ENCODE assay signal across 1 cellular context in the genomic region with DNA sequence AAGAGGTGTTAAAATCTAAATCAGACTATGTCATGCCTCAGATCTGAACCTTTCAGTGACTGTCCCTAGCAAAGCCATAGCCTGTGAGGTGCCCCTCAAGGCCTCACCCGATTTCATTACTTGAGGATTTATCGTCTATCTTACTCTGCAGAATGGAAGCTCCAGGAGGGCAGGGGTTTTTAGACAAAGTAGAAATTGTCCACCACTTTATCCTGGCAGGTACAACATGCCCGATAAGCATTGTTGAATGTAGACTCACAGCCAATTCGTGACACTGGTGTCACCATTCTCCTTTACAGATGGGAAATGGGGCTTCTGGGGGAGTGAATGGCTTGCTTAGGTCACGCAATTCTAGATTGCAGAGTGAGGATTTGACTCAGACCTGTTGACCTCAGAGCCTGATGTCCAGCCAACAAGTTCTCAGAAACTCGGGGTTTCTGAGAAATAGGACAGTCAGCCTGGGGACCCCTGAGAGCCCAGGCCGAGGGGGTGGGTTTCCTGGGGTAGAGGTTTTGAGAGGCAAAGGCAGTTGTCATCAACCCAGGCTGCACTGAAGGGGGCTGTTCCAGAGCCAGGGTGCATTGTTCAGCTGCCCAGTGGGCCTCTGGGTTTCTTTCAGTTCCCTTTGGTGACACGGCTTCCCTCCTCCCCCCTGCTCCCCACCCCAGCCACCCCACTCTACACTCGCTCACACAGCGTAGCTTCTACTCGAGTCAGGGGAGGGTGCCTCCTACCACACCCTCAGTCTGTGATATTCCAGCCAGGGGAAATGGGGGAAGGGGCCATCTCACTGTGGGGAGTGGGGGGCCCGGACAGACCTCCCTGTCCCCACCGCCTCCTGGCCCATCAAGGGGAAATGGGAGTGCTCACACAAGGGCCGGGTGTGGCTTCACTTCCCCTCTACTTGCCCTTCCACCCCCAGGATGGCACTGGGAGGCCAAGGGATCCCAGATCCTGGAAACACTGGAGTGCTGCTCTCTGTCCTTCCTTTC.
TF ChIP-seq lines count a peak whose summit lies in the region.

No MANE protein-coding gene starts in this region.

TF ChIP-seq in SK-N-SH, 30 proteins besides CTCF, POLR2A, EP300 and RAD21 (continued from another document):
- TF ChIP-seq, protein P1, sequence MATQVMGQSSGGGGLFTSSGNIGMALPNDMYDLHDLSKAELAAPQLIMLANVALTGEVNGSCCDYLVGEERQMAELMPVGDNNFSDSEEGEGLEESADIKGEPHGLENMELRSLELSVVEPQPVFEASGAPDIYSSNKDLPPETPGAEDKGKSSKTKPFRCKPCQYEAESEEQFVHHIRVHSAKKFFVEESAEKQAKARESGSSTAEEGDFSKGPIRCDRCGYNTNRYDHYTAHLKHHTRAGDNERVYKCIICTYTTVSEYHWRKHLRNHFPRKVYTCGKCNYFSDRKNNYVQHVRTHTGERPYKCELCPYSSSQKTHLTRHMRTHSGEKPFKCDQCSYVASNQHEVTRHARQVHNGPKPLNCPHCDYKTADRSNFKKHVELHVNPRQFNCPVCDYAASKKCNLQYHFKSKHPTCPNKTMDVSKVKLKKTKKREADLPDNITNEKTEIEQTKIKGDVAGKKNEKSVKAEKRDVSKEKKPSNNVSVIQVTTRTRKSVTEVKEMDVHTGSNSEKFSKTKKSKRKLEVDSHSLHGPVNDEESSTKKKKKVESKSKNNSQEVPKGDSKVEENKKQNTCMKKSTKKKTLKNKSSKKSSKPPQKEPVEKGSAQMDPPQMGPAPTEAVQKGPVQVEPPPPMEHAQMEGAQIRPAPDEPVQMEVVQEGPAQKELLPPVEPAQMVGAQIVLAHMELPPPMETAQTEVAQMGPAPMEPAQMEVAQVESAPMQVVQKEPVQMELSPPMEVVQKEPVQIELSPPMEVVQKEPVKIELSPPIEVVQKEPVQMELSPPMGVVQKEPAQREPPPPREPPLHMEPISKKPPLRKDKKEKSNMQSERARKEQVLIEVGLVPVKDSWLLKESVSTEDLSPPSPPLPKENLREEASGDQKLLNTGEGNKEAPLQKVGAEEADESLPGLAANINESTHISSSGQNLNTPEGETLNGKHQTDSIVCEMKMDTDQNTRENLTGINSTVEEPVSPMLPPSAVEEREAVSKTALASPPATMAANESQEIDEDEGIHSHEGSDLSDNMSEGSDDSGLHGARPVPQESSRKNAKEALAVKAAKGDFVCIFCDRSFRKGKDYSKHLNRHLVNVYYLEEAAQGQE (IDR thresholded peaks at IDR 0.05; ENCODE audit: low read depth, low read length) = no peak
- no peak for TF ChIP-seq EZH2phosphoT487 (IDR thresholded peaks at IDR 0.05; ENCODE audit: borderline replicate concordance, low read depth)
- no peak for TF ChIP-seq SIN3A (IDR thresholded peaks at IDR 0.05; ENCODE audit: borderline replicate concordance, low read depth, low read length)
- no peak for TF ChIP-seq JUND (IDR thresholded peaks at IDR 0.05)
- no peak for TF ChIP-seq POLR2AphosphoS5 (IDR thresholded peaks at IDR 0.05; ENCODE audit: low read depth, low read length)
